29 cellular contexts compared by ENCODE assay signal in genomic region chr5:125750538-125751186, GRCh38.
"Had no signal": no experiment of that assay in that cellular context is flagged by ENCODE, and none has a peak within 500 bp of the region (broad histone marks: within the 10 kb centered on the region; RNA-seq: fewer than 3 reads in every experiment).

No MANE protein-coding gene starts in this region.

- ATAC-seq: activated CD4-positive, CD25-positive, alpha-beta regulatory T cell treated with anti-CD3 and anti-CD28 coated beads, Interleukin-2, amount 50 U/mL, for 24 hours; heart right ventricle; left lung; lower lobe of right lung; natural killer cell; psoas muscle; right cardiac atrium had no signal

- H3K9ac ChIP-seq: neural progenitor cell, parathyroid adenoma had no signal

- H3K4me1 ChIP-seq: adrenal gland, heart right ventricle, left lung, lower lobe of right lung, neural progenitor cell, parathyroid adenoma, psoas muscle, spleen, tibial nerve had no signal

- H3K27me3 ChIP-seq: adrenal gland, esophagus muscularis mucosa, heart right ventricle, left lung, neural progenitor cell, spleen, tibial nerve had no signal

- H3K27ac ChIP-seq: adrenal gland, esophagus muscularis mucosa, heart right ventricle, left lung, lower lobe of right lung, neural progenitor cell, parathyroid adenoma, psoas muscle, spleen, tibial nerve, WERI-Rb-1 had no signal

- H2AFZ ChIP-seq: neural progenitor cell, parathyroid adenoma had no signal

- H3K4me2 ChIP-seq: neural progenitor cell had no signal

- H3K4me3 ChIP-seq: adrenal gland, esophagus muscularis mucosa, heart right ventricle, left lung, lower lobe of right lung, neural progenitor cell, psoas muscle, spleen, tibial nerve had no signal

- H3K36me3 ChIP-seq: adrenal gland, esophagus muscularis mucosa, heart right ventricle, left lung, lower lobe of right lung, neural progenitor cell, spleen, tibial nerve, WERI-Rb-1 had no signal

- H3K79me2 ChIP-seq: parathyroid adenoma had no signal

- DNase-seq: activated CD4-positive, alpha-beta T cell treated with anti-CD3 and anti-CD28 coated beads for 48 hours; activated CD4-positive, alpha-beta T cell treated with anti-CD3 and anti-CD28 coated beads, Interleukin-2, amount 50 U/mL, for 48 hours; activated CD8-positive, alpha-beta memory T cell treated with anti-CD3 and anti-CD28 coated beads for 24 hours; activated effector memory CD4-positive, alpha-beta T cell treated with Interleukin-2 at 50 U/mL for 16 hours; activated naive CD4-positive, alpha-beta T cell treated with anti-CD3 and anti-CD28 coated beads for 36 hours; activated naive CD8-positive, alpha-beta T cell treated with anti-CD3 and anti-CD28 coated beads for 36 hours; adrenal gland; aorta; caudate nucleus; endodermal cell; foreskin melanocyte; heart right ventricle; left lung; lower lobe of right lung; mesendoderm; natural killer cell; occipital lobe; psoas muscle; right cardiac atrium; spleen; stimulated activated naive CD4-positive, alpha-beta T cell treated with Interleukin-2 at 50 U/mL for 16 hours; T-helper 9 cell; WERI-Rb-1 had no signal

- H3K9me3 ChIP-seq: adrenal gland, esophagus muscularis mucosa, heart right ventricle, left lung, lower lobe of right lung, psoas muscle, tibial nerve had no signal

- FAIRE-seq: urothelium cell line had no signal
